Comparison of ENCODE assay signal across 21 cellular contexts in the genomic region with DNA sequence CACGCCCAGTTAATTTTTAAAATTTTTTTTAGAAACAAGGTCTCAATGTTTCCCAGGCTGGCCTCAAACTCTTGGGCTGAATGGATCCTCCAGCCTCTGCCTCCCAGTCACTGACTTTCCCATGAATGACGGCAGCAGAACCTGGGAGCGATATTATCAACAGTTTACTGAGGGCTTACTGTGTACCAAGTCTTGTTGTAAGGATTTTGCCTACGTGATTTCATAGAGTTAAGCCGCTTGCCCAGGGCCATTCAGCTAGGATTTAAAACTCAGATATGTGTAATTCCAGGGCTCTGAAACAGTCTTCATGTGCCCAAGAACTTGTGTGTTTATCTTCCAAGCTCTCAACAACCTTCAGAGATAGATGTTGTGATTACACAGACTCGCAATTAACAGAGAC.
"Had no signal": no experiment of that assay in that cellular context is flagged by ENCODE, and none has a peak within 500 bp of the region (broad histone marks: within the 10 kb centered on the region; RNA-seq: fewer than 3 reads in every experiment).

No MANE protein-coding gene starts in this region.

- H3K27me3 Mint-ChIP-seq: activated naive CD4-positive, alpha-beta T cell treated with anti-CD3 and anti-CD28 coated beads, Interleukin-2, amount 50 U/mL, for 24 hours; stimulated activated naive CD8-positive, alpha-beta T cell treated with anti-CD3 and anti-CD28 coated beads, Interleukin-15, Interleukin-2, amounts not matched to agents 100 ng/mL and 50 ng/mL, for 24 hours had no signal

- H3K4me3 ChIP-seq: left ventricle myocardium inferior, prostate gland, right atrium auricular region, tibial artery had no signal

- H3K36me3 Mint-ChIP-seq: brain, natural killer cell had no signal

- H3K4me1 ChIP-seq: left ventricle myocardium inferior, prostate gland, right atrium auricular region, tibial artery had no signal

- H3K27ac Mint-ChIP-seq: activated naive CD4-positive, alpha-beta T cell treated with anti-CD3 and anti-CD28 coated beads, Interleukin-2, amount 50 U/mL, for 24 hours; natural killer cell; stimulated activated naive CD8-positive, alpha-beta T cell treated with anti-CD3 and anti-CD28 coated beads, Interleukin-15, Interleukin-2, amounts not matched to agents 100 ng/mL and 50 ng/mL, for 24 hours had no signal

- H3K4me1 Mint-ChIP-seq: activated naive CD4-positive, alpha-beta T cell treated with anti-CD3 and anti-CD28 coated beads, Interleukin-2, amount 50 U/mL, for 24 hours; brain; natural killer cell had no signal

- H3K36me3 ChIP-seq: left ventricle myocardium inferior, prostate gland, right atrium auricular region, tibial artery had no signal

- H3K27me3 ChIP-seq: right atrium auricular region had no signal

- H3K9me3 ChIP-seq: left ventricle myocardium inferior, prostate gland, right atrium auricular region, tibial artery had no signal

- H3K9me3 Mint-ChIP-seq: activated naive CD4-positive, alpha-beta T cell treated with anti-CD3 and anti-CD28 coated beads, Interleukin-2, amount 50 U/mL, for 24 hours; brain; natural killer cell; stimulated activated naive CD8-positive, alpha-beta T cell treated with anti-CD3 and anti-CD28 coated beads, Interleukin-15, Interleukin-2, amounts not matched to agents 100 ng/mL and 50 ng/mL, for 24 hours had no signal

- H3K27ac ChIP-seq: left ventricle myocardium inferior, prostate gland, right atrium auricular region, tibial artery had no signal

- DNase-seq: activated CD4-positive, alpha-beta T cell treated with anti-CD3 and anti-CD28 coated beads for 1 hour; activated gamma-delta T cell treated with Interleukin-2 at 50 U/mL for 16 hours; activated T-cell treated with anti-CD3 and anti-CD28 coated beads, Interleukin-2, amount 50 U/mL, for 1 hour; aorta; central memory CD4-positive, alpha-beta T cell; dermis blood vessel endothelial cell; effector CD8-positive, alpha-beta T cell; foreskin melanocyte; hippocampal formation; left ventricle myocardium inferior; mammary epithelial cell; midbrain; natural killer cell; stimulated activated CD4-positive, alpha-beta T cell treated with anti-CD3 and anti-CD28 coated beads, Interleukin-12 subunit alpha, Interleukin-12 subunit beta, amount 100 ng/mL, for 4 hours; T-helper 2 cell; tibial artery had no signal

- H3K4me3 Mint-ChIP-seq: activated naive CD4-positive, alpha-beta T cell treated with anti-CD3 and anti-CD28 coated beads, Interleukin-2, amount 50 U/mL, for 24 hours; brain; natural killer cell; stimulated activated naive CD8-positive, alpha-beta T cell treated with anti-CD3 and anti-CD28 coated beads, Interleukin-15, Interleukin-2, amounts not matched to agents 100 ng/mL and 50 ng/mL, for 24 hours had no signal
